In the genomic region with DNA sequence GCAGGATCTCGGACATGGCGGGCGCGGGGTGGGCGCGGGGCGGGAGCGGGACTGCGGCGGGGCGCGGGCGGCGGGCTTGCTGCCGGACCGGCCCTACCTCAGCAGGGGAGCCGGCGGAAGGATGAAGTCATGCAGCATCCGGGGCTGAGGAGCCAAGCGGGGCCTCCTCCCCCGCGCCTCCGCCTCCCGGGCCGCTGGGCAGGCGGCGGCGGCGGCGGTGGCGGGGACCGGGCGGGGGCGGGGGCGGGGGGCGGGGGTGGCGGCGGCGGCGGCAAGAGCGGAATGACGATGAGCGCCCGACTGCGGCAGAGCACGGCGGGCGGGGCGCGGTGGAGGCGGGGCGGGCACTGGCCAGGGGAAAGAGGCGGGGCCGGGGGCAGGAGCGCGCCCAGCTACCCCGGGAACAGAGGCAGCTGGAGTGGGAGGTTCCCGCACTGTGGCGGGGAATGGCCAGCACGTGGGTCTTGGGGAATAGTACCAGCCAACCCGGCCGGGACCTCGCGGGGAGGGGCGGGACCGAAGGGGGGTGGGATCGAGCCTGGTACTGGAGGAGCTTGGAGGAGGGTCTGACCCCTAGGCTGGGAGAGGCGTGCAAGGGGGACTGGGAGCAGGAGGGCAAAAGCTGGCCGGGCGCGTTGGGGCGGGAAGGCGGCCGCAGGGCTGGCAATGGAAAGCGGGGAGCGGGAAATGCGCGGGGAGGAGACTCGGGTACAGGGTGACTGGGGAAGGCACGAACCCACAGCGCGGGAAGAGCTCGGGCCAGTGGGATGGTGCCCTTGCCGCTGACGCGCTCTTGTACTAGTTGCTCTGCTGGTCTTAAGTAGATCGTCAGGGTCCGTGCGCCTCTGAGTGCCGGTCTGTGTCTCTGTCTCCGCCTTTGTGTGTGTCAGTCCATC, we compare ENCODE assay signal across 8 cellular contexts. TPM values are rescaled to one million over a fixed set of nuclear protein-coding genes. Genes with fewer than 3 reads are reported as not detected.
DNase-seq lines count a peak whose midpoint lies in the region; ATAC-seq and TF ChIP-seq lines count a peak whose summit lies in the region.

Gene CAMK2N2, minus strand, starts transcription at position 284 of the 896 bp plus-strand sequence. Its CDS starts 268 bp downstream, at position 16.

- no peak for TF ChIP-seq CTCF in lower leg skin (IDR thresholded peaks at IDR 0.05)

- TF ChIP-seq POLR2A in lower leg skin (IDR thresholded peaks at IDR 0.05) = no peak

- ATAC-seq in HG03442 (IDR thresholded peaks at IDR 0.05; ENCODE audit: unreplicated experiment) (peak; percentile 44), HG03097 (IDR thresholded peaks at IDR 0.05; ENCODE audit: low FRiP score, unreplicated experiment) (no peak)

- H3K4me3 ChIP-seq in lower leg skin (ENCODE audit: low read depth, poor library complexity, severe bottlenecking) = peak within 1 kb of the TSS; percentile 15

- DNase-seq in DMS114 treated with DMSO at 0.1 percent for 48 hours (lab: John Stamatoyannopoulos, UW; ENCODE audit: unreplicated experiment) = peak; percentile 73
- DNase-seq in NCI-H524 (lab: John Stamatoyannopoulos, UW) = peak; percentile 91 to 95
- peak; percentile 34 to 39 for DNase-seq in activated CD4-positive, alpha-beta T cell treated with anti-CD3 and anti-CD28 coated beads, Interleukin-2, amount 50 U/mL, for 4 hours
- peak; percentile 39 for DNase-seq in effector CD4-positive, alpha-beta T cell
- DNase-seq in lower leg skin (ENCODE audit: low spot score in 2 of 2) = no peak
- DNase-seq in stimulated activated CD8-positive, alpha-beta memory T cell treated with anti-CD3 and anti-CD28 coated beads, Interleukin-12 subunit alpha, Interleukin-12 subunit beta, amount 100 ng/mL, for 4 hours (ENCODE audit: low read depth) = peak; percentile 43

- intact Hi-C loops in lower leg skin (cut with DNase I; ENCODE audit: low total_unique reads) = no loop called here

- WGBS in lower leg skin, 2 donors = 2% methylated on average over 40 to 46 of the region's 91 CpGs

RNA-seq across cellular contexts. Expression of gene CAMK2N2, which starts in this region (rescaled TPM):
- total RNA-seq in lower leg skin = not detected

Comparison
In these comparisons a context has a peak if more than half of its experiments do, and no peak if none do; other contexts are left out.
1. DNase-seq: peak in DMS114 treated with DMSO at 0.1 percent for 48 hours (single experiment), NCI-H524 (2 of 2), activated CD4-positive, alpha-beta T cell treated with anti-CD3 and anti-CD28 coated beads, Interleukin-2, amount 50 U/mL, for 4 hours (2 of 2), effector CD4-positive, alpha-beta T cell (single experiment) and stimulated activated CD8-positive, alpha-beta memory T cell treated with anti-CD3 and anti-CD28 coated beads, Interleukin-12 subunit alpha, Interleukin-12 subunit beta, amount 100 ng/mL, for 4 hours (single experiment); none in lower leg skin (0 of 2).